Comparison of ENCODE assay signal across 8 cellular contexts in the genomic region with DNA sequence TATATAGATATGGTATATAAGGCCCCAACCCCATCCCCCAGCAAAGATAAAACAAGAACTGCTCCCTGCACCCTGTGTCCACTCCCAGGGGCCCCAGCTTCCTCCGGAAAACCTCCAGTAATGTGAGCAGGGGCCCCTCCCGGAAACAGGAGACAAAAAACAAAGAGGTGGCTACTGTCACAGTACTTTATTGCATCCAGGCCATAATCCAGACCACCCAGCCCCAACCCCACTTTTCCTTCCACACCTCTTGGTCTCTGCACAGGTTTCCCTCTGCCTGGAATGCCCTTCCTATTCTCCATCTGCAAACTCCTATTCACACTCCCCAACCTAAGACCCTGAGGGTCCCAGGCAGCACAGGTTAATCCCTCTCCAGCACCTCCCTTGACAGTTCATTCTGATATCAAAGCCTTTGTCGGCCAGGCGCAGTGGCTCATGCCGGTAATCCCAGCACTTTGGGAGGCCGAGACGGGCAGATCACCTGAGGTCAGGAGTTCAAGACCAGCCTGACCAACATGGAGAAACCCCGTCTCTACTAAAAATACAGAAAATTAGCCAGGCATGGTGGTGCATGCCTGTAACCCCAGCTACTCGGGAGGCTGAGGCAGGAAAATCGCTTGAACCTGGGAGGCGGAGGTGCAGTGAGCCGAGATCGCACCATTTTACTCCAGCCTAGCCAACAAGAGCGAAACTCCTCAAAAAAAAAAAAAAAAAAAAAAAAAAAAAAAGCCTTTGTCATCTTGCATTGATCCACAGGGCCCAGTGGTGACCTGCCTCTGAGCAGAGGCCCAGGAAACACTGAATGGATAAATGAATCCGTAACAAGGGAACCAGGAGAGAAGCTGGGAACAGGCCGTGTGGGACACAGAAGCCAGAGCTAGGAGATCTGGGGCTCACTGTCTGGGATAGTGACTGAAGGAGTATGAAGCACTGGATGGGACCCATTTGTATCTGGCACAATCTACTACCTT. TPM values are rescaled to one million over a fixed set of nuclear protein-coding genes. Genes with fewer than 3 reads are reported as not detected.
DNase-seq lines count a peak whose midpoint lies in the region; ATAC-seq and TF ChIP-seq lines count a peak whose summit lies in the region.

No MANE protein-coding gene starts in this region.

- no peak for TF ChIP-seq EP300 in upper lobe of left lung (IDR thresholded peaks at IDR 0.05)

- peak overlapping the region; percentile 32 for H3K4me3 Mint-ChIP-seq in stimulated activated naive CD8-positive, alpha-beta T cell treated with anti-CD3 and anti-CD28 coated beads, Interleukin-15, Interleukin-2, amounts not matched to agents 100 ng/mL and 50 ng/mL, for 24 hours

- TF ChIP-seq POLR2A in upper lobe of left lung (IDR thresholded peaks at IDR 0.05) = no peak

- no peaks in the 10 kb centered on the region for H3K9me3 Mint-ChIP-seq in stimulated activated naive CD8-positive, alpha-beta T cell treated with anti-CD3 and anti-CD28 coated beads, Interleukin-15, Interleukin-2, amounts not matched to agents 100 ng/mL and 50 ng/mL, for 24 hours

- WGBS in upper lobe of left lung, 2 donors = 61 to 64% methylated on average over 16 of the region's 16 CpGs

- peaks cover 21% of the 10 kb centered on the region for H3K4me1 Mint-ChIP-seq in stimulated activated naive CD8-positive, alpha-beta T cell treated with anti-CD3 and anti-CD28 coated beads, Interleukin-15, Interleukin-2, amounts not matched to agents 100 ng/mL and 50 ng/mL, for 24 hours (ENCODE audit: low read depth)

- peak overlapping the region; percentile 16 for H3K27ac Mint-ChIP-seq in stimulated activated naive CD8-positive, alpha-beta T cell treated with anti-CD3 and anti-CD28 coated beads, Interleukin-15, Interleukin-2, amounts not matched to agents 100 ng/mL and 50 ng/mL, for 24 hours

- intact Hi-C loops in left colon (cut with DNase I, micrococcal nuclease) = no loop called here

- no peak for ATAC-seq in stimulated activated naive CD8-positive, alpha-beta T cell treated with anti-CD3 and anti-CD28 coated beads, Interleukin-15, Interleukin-2, amounts not matched to agents 100 U/mL and 50 U/mL, for 24 hours
- ATAC-seq in left colon = peak; percentile 39
- ATAC-seq in upper lobe of left lung (ENCODE audit: low FRiP score in 2 of 2) = no peak

- peaks cover 7% of the 10 kb centered on the region for H3K36me3 Mint-ChIP-seq in stimulated activated naive CD8-positive, alpha-beta T cell treated with anti-CD3 and anti-CD28 coated beads, Interleukin-15, Interleukin-2, amounts not matched to agents 100 ng/mL and 50 ng/mL, for 24 hours (ENCODE audit: low read depth)

- H3K4me3 ChIP-seq in upper lobe of left lung = no peak overlapping the region

- peaks cover 0 to 10% (median 2%) of the 10 kb centered on the region in 4 donors for H3K36me3 ChIP-seq in upper lobe of left lung

- no peak for DNase-seq in stimulated activated naive CD8-positive, alpha-beta T cell treated with anti-CD3 and anti-CD28 coated beads, Interleukin-15, Interleukin-2, amounts not matched to agents 100 U/mL and 50 U/mL, for 24 hours
- peak; percentile 47 for DNase-seq in SW480 (ENCODE audit: low spot score)
- DNase-seq in left colon = peak; percentile 51 to 53
- no peak for DNase-seq in upper lobe of left lung
- DNase-seq in NCI-H1092 treated with DMSO at 0.1 percent for 48 hours (lab: John Stamatoyannopoulos, UW) = no peak
- no peak for DNase-seq in NCI-H345 treated with DMSO at 0.1 percent for 48 hours (lab: John Stamatoyannopoulos, UW; ENCODE audit: unreplicated experiment)
- DNase-seq in HuH-7 (ENCODE audit: low spot score) = no peak

- peaks cover 20 to 27% (median 23%) of the 10 kb centered on the region in 4 donors for H3K4me1 ChIP-seq in upper lobe of left lung

- no peaks in the 10 kb centered on the region for H3K27me3 ChIP-seq in upper lobe of left lung

- no peaks in the 10 kb centered on the region for H3K9me3 ChIP-seq in upper lobe of left lung

- no peaks in the 10 kb centered on the region for H3K27me3 Mint-ChIP-seq in stimulated activated naive CD8-positive, alpha-beta T cell treated with anti-CD3 and anti-CD28 coated beads, Interleukin-15, Interleukin-2, amounts not matched to agents 100 ng/mL and 50 ng/mL, for 24 hours

- TF ChIP-seq CTCF in upper lobe of left lung (IDR thresholded peaks at IDR 0.05) = no peak

- peak overlapping the region in 3 of 4 donors; percentile 18 to 83 (median 26) for H3K27ac ChIP-seq in upper lobe of left lung

RNA-seq across cellular contexts. Expression of a gene that starts 2.3 kb away (rescaled TPM):
- total RNA-seq in left colon (under 1 TPM in 1 of 2 donors, not detected in 1; 0.98 TPM), upper lobe of left lung (1 to 10 TPM in 1 of 6 donors, under 1 TPM in 2, not detected in 3; 0.43 to 1.1 (median 0.74) TPM)

RNA-seq across cellular contexts. Expression of a gene that starts 13.9 kb away (rescaled TPM):
- total RNA-seq in left colon (1 to 10 TPM; 2.3 to 3.3 TPM), upper lobe of left lung (1 to 10 TPM; 1.9 to 9.6 (median 7.0) TPM)

RNA-seq across cellular contexts. Expression of a gene that starts 41.8 kb away (rescaled TPM):
- total RNA-seq in left colon (10 to 100 TPM; 42.1 to 59.4 TPM), upper lobe of left lung (10 to 100 TPM; 43.2 to 80.7 (median 53.6) TPM)

RNA-seq across cellular contexts. Expression of a gene that starts 44.6 kb away (rescaled TPM):
- total RNA-seq in left colon (10 to 100 TPM; 27.8 to 52.6 TPM), upper lobe of left lung (100 to 1,000 TPM in 1 of 6 donors, 10 to 100 TPM in 5; 38.3 to 103 (median 52.2) TPM)

Comparison
In these comparisons a context has a peak if more than half of its experiments do, and no peak if none do; other contexts are left out.
1. DNase-seq: peak in SW480 (single experiment) and left colon (2 of 2); none in stimulated activated naive CD8-positive, alpha-beta T cell treated with anti-CD3 and anti-CD28 coated beads, Interleukin-15, Interleukin-2, amounts not matched to agents 100 U/mL and 50 U/mL, for 24 hours (single experiment), upper lobe of left lung (0 of 2), NCI-H1092 treated with DMSO at 0.1 percent for 48 hours (single experiment), NCI-H345 treated with DMSO at 0.1 percent for 48 hours (single experiment) and HuH-7 (single experiment).